ENCODE assay signal across 8 cellular contexts in the genomic region with DNA sequence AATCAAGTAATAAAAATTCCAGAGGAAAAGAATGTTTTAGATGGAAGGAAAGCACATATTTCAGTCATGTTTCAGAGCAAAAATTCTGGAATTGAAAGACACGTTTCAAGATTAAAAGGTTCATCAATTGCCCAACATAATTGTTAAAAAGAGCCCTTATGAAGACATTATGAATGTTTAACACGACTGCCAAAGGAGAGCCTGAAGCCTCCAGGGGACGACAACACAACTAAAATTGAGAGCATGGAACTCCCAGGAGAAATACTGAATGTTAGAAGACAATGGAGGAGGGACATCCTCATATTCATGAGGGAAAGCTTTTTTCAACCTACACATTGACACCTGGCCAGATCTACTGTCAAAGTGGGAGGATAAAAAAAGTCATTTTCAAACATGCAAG. TPM values are rescaled to one million over a fixed set of nuclear protein-coding genes. Genes with fewer than 3 reads are reported as not detected.
A peak's percentile ranks its signal among the peaks of the same experiment; 100 is the strongest.
DNase-seq lines count a peak whose midpoint lies in the region; ATAC-seq, FAIRE-seq and TF ChIP-seq lines count a peak whose summit lies in the region.

No MANE protein-coding gene starts in this region.

- intact Hi-C loops in mammary epithelial cell (cut with micrococcal nuclease), result no loop called here
- intact Hi-C loops in mucosa of descending colon (cut with DNase I, micrococcal nuclease), result no loop called here
- intact Hi-C loops in transverse colon (cut with DNase I; ENCODE audit: low total_unique reads), result no loop called here

- H3K4me1 Mint-ChIP-seq in nephron progenitor cell, result no peaks in the 10 kb centered on the region

- no peak overlapping the region for H3K9ac ChIP-seq in mammary epithelial cell (ENCODE audit: insufficient read depth, low read length)

- FAIRE-seq in D721Med (lab: Jason Lieb, UNC), result peak; percentile 67

- H3K27ac Mint-ChIP-seq in nephron progenitor cell, result no peak overlapping the region

- no TSS peak for BruUV-seq in mammary epithelial cell (replicated peaks; lab: Mats Ljungman, UMichigan)

- H3K4me3 ChIP-seq in mammary epithelial cell (replicated peaks in 1 of 3; ENCODE audit: insufficient read depth in 1 of 3, low read depth in 2 of 3, low read length in 3 of 3) (no peak overlapping the region), mucosa of descending colon (no peak overlapping the region), transverse colon (no peak overlapping the region)

- CTCF ChIA-PET in mammary epithelial cell (lab: Charles Lee; ENCODE audit: low non-redundant PET), result no interaction called here

- H3K36me3 ChIP-seq in mammary epithelial cell (ENCODE audit: insufficient read depth, low read length), result no peaks in the 10 kb centered on the region
- no peaks in the 10 kb centered on the region for H3K36me3 ChIP-seq in mucosa of descending colon (ENCODE audit: low read depth)
- H3K36me3 ChIP-seq in transverse colon, result no peaks in the 10 kb centered on the region

- TF ChIP-seq EP300 in transverse colon (IDR thresholded peaks at IDR 0.05; ENCODE audit: low read depth), result no peak

- no peak for TF ChIP-seq POLR2A in transverse colon (IDR thresholded peaks at IDR 0.05)

- H3K27me3 Mint-ChIP-seq in nephron progenitor cell (ENCODE audit: low read depth, poor library complexity), result no peaks in the 10 kb centered on the region

- H3K9me3 Mint-ChIP-seq in nephron progenitor cell, result peaks cover 76% of the 10 kb centered on the region

- H2AFZ ChIP-seq in mammary epithelial cell (ENCODE audit: low read depth, low read length), result no peak overlapping the region

- no peaks in the 10 kb centered on the region for H3K36me3 Mint-ChIP-seq in nephron progenitor cell (ENCODE audit: low read depth)

- no peak overlapping the region for H3K4me3 Mint-ChIP-seq in nephron progenitor cell

- no peaks in the 10 kb centered on the region for H3K79me2 ChIP-seq in mammary epithelial cell (ENCODE audit: insufficient read depth, low read length)

- dilution Hi-C loops in mammary epithelial cell (cut with HindIII; ENCODE audit: low sequenced_read_pairs), result no loop called here

- DNase-seq in D721Med (ENCODE audit: insufficient read length, low spot score) (no peak), HK-2 (ENCODE audit: unreplicated experiment) (peak; percentile 44), SW 1271 (lab: John Stamatoyannopoulos, UW) (peak; percentile 45 to 74), mammary epithelial cell (peak; percentile 30), mucosa of descending colon (peak in 2 of 3 donors; percentile 71 to 89), transverse colon (peak; percentile 70), nephron progenitor cell (no peak)

- in situ Hi-C loops in mammary epithelial cell (cut with MboI; ENCODE audit: low sequenced_read_pairs in 2 of 2), result no loop called here
- in situ Hi-C loops in transverse colon (cut with MboI; ENCODE audit: low pct_ligation_motif_present in 1 of 4, low pct_unique_long_range_greater_than_20kb in 1 of 4, low sequenced_read_pairs in 3 of 4), result no loop called here

- ATAC-seq in mucosa of descending colon (peak; percentile 64), GM19328 (IDR thresholded peaks at IDR 0.05; ENCODE audit: unreplicated experiment) (no peak)

- TF ChIP-seq CTCF in D721Med (IDR thresholded peaks at IDR 0.05; ENCODE audit: insufficient read depth, missing control alignments), result no peak
- peak; percentile 57 to 72 for TF ChIP-seq CTCF in mammary epithelial cell (conservative IDR thresholded peaks at IDR 0.05 in 1 of 2, IDR thresholded peaks at IDR 0.05 in 1 of 2; ENCODE audit: extremely low read depth in 1 of 2, insufficient read depth in 1 of 2, low read depth in 1 of 2, low read length in 2 of 2)
- peak; percentile 44 for TF ChIP-seq CTCF in mucosa of descending colon (IDR thresholded peaks at IDR 0.05)
- peak in 4 of 5 experiments; percentile 44 to 61 (median 52) for TF ChIP-seq CTCF in transverse colon (IDR thresholded peaks at IDR 0.05)
- no peak for TF ChIP-seq CTCF in nephron progenitor cell (IDR thresholded peaks at IDR 0.05)

- H3K27ac ChIP-seq in mammary epithelial cell (ENCODE audit: insufficient read depth, low read depth, low read length), result no peak overlapping the region
- H3K27ac ChIP-seq in transverse colon, result no peak overlapping the region

- no peaks in the 10 kb centered on the region for H3K27me3 ChIP-seq in mammary epithelial cell (ENCODE audit: insufficient read depth, low read length)
- no peaks in the 10 kb centered on the region for H3K27me3 ChIP-seq in transverse colon

- H4K20me1 ChIP-seq in mammary epithelial cell (ENCODE audit: insufficient read depth, low read length), result no peaks in the 10 kb centered on the region

- WGBS in mammary epithelial cell (ENCODE audit: low coverage, missing lambda C conversion rate), result 2% methylated on average over 3 of the region's 3 CpGs
- 4 to 7% methylated on average over 3 of the region's 3 CpGs for WGBS in transverse colon (ENCODE audit: low coverage in 1 of 2), 2 donors

- H3K9me3 ChIP-seq in mammary epithelial cell (replicated peaks; ENCODE audit: insufficient read depth, low read length), result no peaks in the 10 kb centered on the region
- H3K9me3 ChIP-seq in mucosa of descending colon, result no peaks in the 10 kb centered on the region
- H3K9me3 ChIP-seq in transverse colon, result no peaks in the 10 kb centered on the region

- H3K4me2 ChIP-seq in mammary epithelial cell (ENCODE audit: insufficient read depth, low read depth, low read length), result no peak overlapping the region

- H3K4me1 ChIP-seq in mammary epithelial cell (ENCODE audit: insufficient read depth, low read length) (no peaks in the 10 kb centered on the region), mucosa of descending colon (ENCODE audit: low read depth) (no peaks in the 10 kb centered on the region), transverse colon (no peaks in the 10 kb centered on the region)

RNA-seq across cellular contexts. Expression of gene OR2T11, which starts 16.0 kb away (rescaled TPM):
- total RNA-seq in mammary epithelial cell, result not detected
- not detected for polyA plus RNA-seq in mammary epithelial cell
- polyA minus RNA-seq in mammary epithelial cell, result not detected
- total RNA-seq in mucosa of descending colon, result not detected
- not detected for total RNA-seq in transverse colon

RNA-seq across cellular contexts. Expression of gene OR2T10, which starts 21.4 kb away (rescaled TPM):
- total RNA-seq in mammary epithelial cell, result not detected
- polyA plus RNA-seq in mammary epithelial cell, result not detected
- not detected for polyA minus RNA-seq in mammary epithelial cell
- not detected for total RNA-seq in mucosa of descending colon
- total RNA-seq in transverse colon, result not detected

RNA-seq across cellular contexts. Expression of gene OR2T35, which starts 26.2 kb away (rescaled TPM):
- not detected for total RNA-seq in mammary epithelial cell
- polyA plus RNA-seq in mammary epithelial cell, result not detected
- not detected for polyA minus RNA-seq in mammary epithelial cell
- total RNA-seq in mucosa of descending colon, result not detected
- total RNA-seq in transverse colon, result not detected

RNA-seq across cellular contexts. Expression of gene OR2T27, which starts 36.5 kb away (rescaled TPM):
- total RNA-seq in mammary epithelial cell (not detected), mucosa of descending colon (not detected), transverse colon (not detected)
- polyA plus RNA-seq in mammary epithelial cell, result not detected
- not detected for polyA minus RNA-seq in mammary epithelial cell

RNA-seq across cellular contexts. Expression of gene OR2T34, which starts 44.3 kb away (rescaled TPM):
- total RNA-seq in mammary epithelial cell (not detected), mucosa of descending colon (not detected), transverse colon (not detected)
- not detected for polyA plus RNA-seq in mammary epithelial cell
- not detected for polyA minus RNA-seq in mammary epithelial cell

Comparison
In these comparisons a context has a peak if more than half of its experiments do, and no peak if none do; other contexts are left out.
1. DNase-seq: peak in HK-2 (single experiment), SW 1271 (2 of 2), mammary epithelial cell (single experiment), mucosa of descending colon (2 of 3) and transverse colon (single experiment); none in D721Med (single experiment) and nephron progenitor cell (single experiment).
2. CTCF ChIP-seq: peak in mammary epithelial cell (2 of 2), mucosa of descending colon (single experiment) and transverse colon (4 of 5); none in D721Med (single experiment) and nephron progenitor cell (single experiment).